Comparison of ENCODE assay signal across 23 cellular contexts in the genomic region with DNA sequence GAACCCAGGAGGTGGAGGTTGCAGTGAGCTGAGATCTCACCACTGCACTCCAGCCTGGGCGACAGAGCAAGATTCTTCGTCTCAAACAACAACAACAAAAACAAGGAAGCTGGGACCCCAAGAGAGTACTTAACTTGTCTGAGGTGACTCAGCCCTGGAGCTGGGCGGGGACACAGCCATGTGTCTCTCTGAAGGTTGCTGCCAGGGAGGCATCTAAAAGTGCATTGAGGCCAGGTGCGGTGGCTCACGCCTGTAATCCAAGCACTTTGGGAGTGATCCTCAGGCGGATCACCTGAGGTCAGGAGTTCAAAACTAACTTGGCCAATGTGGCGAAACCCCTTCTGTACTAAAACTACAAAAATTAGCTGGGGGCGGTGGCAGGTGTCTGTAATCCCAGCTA. TPM values are rescaled to one million over a fixed set of nuclear protein-coding genes. Genes with fewer than 3 reads are reported as not detected.
A peak's percentile ranks its signal among the peaks of the same experiment; 100 is the strongest.
DNase-seq lines count a peak whose midpoint lies in the region; ATAC-seq and TF ChIP-seq lines count a peak whose summit lies in the region.
"Had no signal": no experiment of that assay in that cellular context is flagged by ENCODE, and none has a peak within 500 bp of the region (broad histone marks: within the 10 kb centered on the region; RNA-seq: fewer than 3 reads in every experiment).

No MANE protein-coding gene starts in this region.

- H3K79me2 ChIP-seq in osteoblast (ENCODE audit: insufficient read depth, low read length): no peaks in the 10 kb centered on the region

- H4K20me1 ChIP-seq in osteoblast (ENCODE audit: insufficient read depth, low read length): no peaks in the 10 kb centered on the region

- H3K4me3 ChIP-seq in adipocyte (ENCODE audit: low read length): no peak overlapping the region
- no peak overlapping the region for H3K4me3 ChIP-seq in osteoblast (ENCODE audit: insufficient read depth, low read length)
- H3K4me3 ChIP-seq: esophagus squamous epithelium, lung, skin epidermis had no signal

- no peak for TF ChIP-seq CTCF in osteoblast (IDR thresholded peaks at IDR 0.05; ENCODE audit: extremely low read depth, low read depth, low read length)

- no peaks in the 10 kb centered on the region for H3K9me3 ChIP-seq in adipocyte (ENCODE audit: control insufficient read depth, low read length)
- no peaks in the 10 kb centered on the region for H3K9me3 ChIP-seq in osteoblast (ENCODE audit: low read depth, low read length)
- H3K9me3 ChIP-seq: BE2C, esophagus squamous epithelium had no signal

- no peak for ATAC-seq in GM21737 (IDR thresholded peaks at IDR 0.05; ENCODE audit: unreplicated experiment)
- ATAC-seq in GM19397 (IDR thresholded peaks at IDR 0.05; ENCODE audit: unreplicated experiment): no peak
- ATAC-seq: activated naive CD4-positive, alpha-beta T cell treated with anti-CD3 and anti-CD28 coated beads, Interleukin-2, amount 50 U/mL, for 72 hours; activated T-helper 17 cell treated with anti-CD3 and anti-CD28 coated beads, Interleukin-2, amount 50 U/mL, for 72 hours had no signal

- H3K4me1 ChIP-seq in adipocyte (ENCODE audit: control insufficient read depth, insufficient read depth, low read length) (peaks cover 21% of the 10 kb centered on the region), osteoblast (ENCODE audit: insufficient read depth, low read length) (peaks cover 3% of the 10 kb centered on the region)

- no peak overlapping the region for H3K27ac ChIP-seq in osteoblast (ENCODE audit: low read depth, low read length)
- H3K27ac ChIP-seq: esophagus squamous epithelium had no signal

- H3K36me3 ChIP-seq in adipocyte (ENCODE audit: control insufficient read depth, insufficient read depth, low read length, severe bottlenecking) (no peaks in the 10 kb centered on the region), osteoblast (ENCODE audit: insufficient read depth, low read length) (no peaks in the 10 kb centered on the region)
- H3K36me3 ChIP-seq: BE2C, esophagus squamous epithelium had no signal

- H3K4me2 ChIP-seq in osteoblast (ENCODE audit: insufficient read depth, low read length): no peak overlapping the region

- DNase-seq in NCI-H2171 treated with DMSO at 0.1 percent for 48 hours (lab: John Stamatoyannopoulos, UW): peak; percentile 30
- DNase-seq in NCI-H2171 (lab: John Stamatoyannopoulos, UW): no peak
- DNase-seq in LoVo (ENCODE audit: low spot score): peak; percentile 32
- DNase-seq in adipocyte (ENCODE audit: low read depth): no peak
- DNase-seq in osteoblast (ENCODE audit: insufficient read length, low spot score, missing footprints): peak; percentile 86
- no peak for DNase-seq in T-helper 1 cell
- DNase-seq: activated CD4-positive, alpha-beta T cell treated with anti-CD3 and anti-CD28 coated beads, Interleukin-2, amount 50 U/mL, for 1 hour; BE2C; effector memory CD4-positive, alpha-beta T cell; esophagus squamous epithelium; NCI-H2227 treated with DMSO at 0.1 percent for 48 hours; NCI-H774; OCI-M1; Right ventricle myocardium superior; stimulated activated CD4-positive, alpha-beta T cell treated with anti-CD3 and anti-CD28 coated beads, Interleukin-1b, Interleukin-23, amount 100 ng/mL, for 48 hours had no signal

- H3K27me3 ChIP-seq in adipocyte (replicated peaks; ENCODE audit: control insufficient read depth, insufficient read depth, low read length): no peaks in the 10 kb centered on the region
- no peaks in the 10 kb centered on the region for H3K27me3 ChIP-seq in osteoblast (ENCODE audit: insufficient read depth, low read length)
- H3K27me3 ChIP-seq: BE2C, esophagus squamous epithelium had no signal

- no peak overlapping the region for H2AFZ ChIP-seq in osteoblast (ENCODE audit: low read length)

- H3K9ac ChIP-seq in adipocyte (ENCODE audit: low read length): peak overlapping the region; percentile 3

RNA-seq across cellular contexts. Expression of gene IFI6, which starts 7.7 kb away (rescaled TPM):
- total RNA-seq in osteoblast: 101 and 497 TPM in 2 replicates

RNA-seq across cellular contexts. Expression of gene FGR, which starts 29.3 kb away (rescaled TPM):
- total RNA-seq in osteoblast: 0.29 and 0.36 TPM in 2 replicates
- total RNA-seq: MCF 10A, progenitor cell of endocrine pancreas had no signal

Comparison
In these comparisons a context has a peak if more than half of its experiments do, and no peak if none do; other contexts are left out.
1. DNase-seq: peak in NCI-H2171 treated with DMSO at 0.1 percent for 48 hours (single experiment), LoVo (single experiment) and osteoblast (single experiment); none in NCI-H2171 (single experiment), adipocyte (single experiment) and T-helper 1 cell (0 of 5).